1 cellular context compared by ENCODE assay signal in genomic region chr17:48998557-48999440, GRCh38.
TF ChIP-seq lines count a peak whose summit lies in the region.

No MANE protein-coding gene starts in this region.

TF ChIP-seq in IMR-90, 13 proteins besides CTCF, POLR2A, EP300 and RAD21:
- TF ChIP-seq FOS (IDR thresholded peaks at IDR 0.05; ENCODE audit: low read depth, low read length), result no peak
- TF ChIP-seq CEBPB (IDR thresholded peaks at IDR 0.05; ENCODE audit: low read depth, low read length), result no peak
- TF ChIP-seq, protein P1, sequence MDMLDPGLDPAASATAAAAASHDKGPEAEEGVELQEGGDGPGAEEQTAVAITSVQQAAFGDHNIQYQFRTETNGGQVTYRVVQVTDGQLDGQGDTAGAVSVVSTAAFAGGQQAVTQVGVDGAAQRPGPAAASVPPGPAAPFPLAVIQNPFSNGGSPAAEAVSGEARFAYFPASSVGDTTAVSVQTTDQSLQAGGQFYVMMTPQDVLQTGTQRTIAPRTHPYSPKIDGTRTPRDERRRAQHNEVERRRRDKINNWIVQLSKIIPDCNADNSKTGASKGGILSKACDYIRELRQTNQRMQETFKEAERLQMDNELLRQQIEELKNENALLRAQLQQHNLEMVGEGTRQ (IDR thresholded peaks at IDR 0.05; ENCODE audit: low read depth, low read length), result no peak
- no peak for TF ChIP-seq BHLHE40 (IDR thresholded peaks at IDR 0.05; ENCODE audit: low read depth, low read length)
- no peak for TF ChIP-seq MAFK (IDR thresholded peaks at IDR 0.05; ENCODE audit: low read depth, low read length)
- TF ChIP-seq CHD1 (IDR thresholded peaks at IDR 0.05; ENCODE audit: low read depth, low read length), result no peak
- TF ChIP-seq NFE2L2 (IDR thresholded peaks at IDR 0.05; ENCODE audit: low read depth, low read length), result no peak
